In the genomic region with DNA sequence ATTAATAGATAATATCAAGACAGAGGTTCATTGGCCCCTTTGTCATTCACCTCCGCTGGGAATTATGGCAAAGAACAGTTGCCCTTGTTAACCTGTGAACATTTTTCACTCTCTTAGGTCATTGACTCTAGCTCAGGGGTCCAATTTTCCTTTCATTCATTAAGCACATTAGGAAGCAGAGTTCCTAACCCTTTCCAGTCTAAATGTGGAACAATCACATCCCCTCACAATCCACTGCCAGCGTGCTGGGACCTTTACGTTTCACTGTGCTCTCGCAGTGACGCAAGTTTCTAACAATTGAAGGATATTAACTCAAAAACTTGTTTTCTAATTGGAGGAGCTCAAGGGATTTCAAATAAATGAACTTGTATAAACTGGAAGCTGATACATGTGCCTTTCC, we compare ENCODE assay signal across 16 cellular contexts.
"Had no signal": no experiment of that assay in that cellular context is flagged by ENCODE, and none has a peak within 500 bp of the region (broad histone marks: within the 10 kb centered on the region; RNA-seq: fewer than 3 reads in every experiment).

No MANE protein-coding gene starts in this region.

- H3K27me3 ChIP-seq: ascending aorta, esophagus muscularis mucosa, ovary, tibial nerve had no signal

- H3K27ac ChIP-seq: ascending aorta, coronary artery, ovary, WERI-Rb-1 had no signal

- H3K9me3 ChIP-seq: ascending aorta, ovary had no signal

- H3K4me3 ChIP-seq: ascending aorta, coronary artery, esophagus muscularis mucosa, lung, ovary, tibial nerve had no signal

- H3K4me3 Mint-ChIP-seq: activated naive CD4-positive, alpha-beta T cell treated with anti-CD3 and anti-CD28 coated beads, Interleukin-2, amount 50 U/mL, for 24 hours; T-helper 17 cell had no signal

- H3K4me1 Mint-ChIP-seq: activated naive CD4-positive, alpha-beta T cell treated with anti-CD3 and anti-CD28 coated beads, Interleukin-2, amount 50 U/mL, for 24 hours; T-helper 17 cell had no signal

- H3K36me3 Mint-ChIP-seq: activated naive CD4-positive, alpha-beta T cell treated with anti-CD3 and anti-CD28 coated beads, Interleukin-2, amount 50 U/mL, for 24 hours had no signal

- H3K36me3 ChIP-seq: ascending aorta, esophagus muscularis mucosa, ovary, tibial nerve, WERI-Rb-1 had no signal

- H3K27me3 Mint-ChIP-seq: activated naive CD4-positive, alpha-beta T cell treated with anti-CD3 and anti-CD28 coated beads, Interleukin-2, amount 50 U/mL, for 24 hours; T-helper 17 cell had no signal

- H3K4me1 ChIP-seq: ascending aorta had no signal

- H3K27ac Mint-ChIP-seq: activated naive CD4-positive, alpha-beta T cell treated with anti-CD3 and anti-CD28 coated beads, Interleukin-2, amount 50 U/mL, for 24 hours; T-helper 17 cell had no signal

- DNase-seq: activated CD4-positive, alpha-beta T cell treated with anti-CD3 and anti-CD28 coated beads for 1 hour; activated CD4-positive, alpha-beta T cell treated with anti-CD3 and anti-CD28 coated beads, Interleukin-2, amount 50 U/mL, for 4 hours; activated gamma-delta T cell; effector CD4-positive, alpha-beta T cell; midbrain; ovary; stimulated activated CD8-positive, alpha-beta memory T cell treated with anti-CD3 and anti-CD28 coated beads, Interleukin-4, amount 100 ng/mL, for 48 hours; stimulated activated naive CD4-positive, alpha-beta T cell treated with Interleukin-2 at 50 U/mL for 16 hours; T-helper 17 cell; WERI-Rb-1 had no signal
